In the genomic region with DNA sequence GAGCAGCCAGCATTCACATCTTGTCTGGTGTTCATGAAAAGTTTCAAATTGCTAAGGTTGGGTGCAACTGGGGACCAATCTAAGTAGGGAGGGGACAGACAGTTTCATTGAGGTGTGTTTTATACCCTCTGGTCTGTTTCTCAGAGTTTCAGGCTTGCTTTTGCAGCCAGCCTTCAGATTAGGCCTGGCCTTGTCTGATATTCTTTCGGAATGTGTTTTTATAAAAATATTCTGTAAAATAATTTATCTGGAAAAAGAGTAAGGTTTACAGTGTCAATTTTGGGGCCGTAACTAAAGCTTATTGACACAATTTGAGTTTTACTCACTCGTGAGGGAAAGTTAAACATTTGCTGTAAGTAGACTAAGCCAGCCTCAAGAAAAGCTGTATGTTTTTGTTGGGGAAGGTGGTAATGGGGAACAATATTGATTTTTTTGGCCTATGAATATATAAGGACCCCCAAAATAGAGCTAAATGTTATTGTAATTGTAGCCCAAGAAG, we compare ENCODE assay signal across 8 cellular contexts. TPM values are rescaled to one million over a fixed set of nuclear protein-coding genes. Genes with fewer than 3 reads are reported as not detected.
DNase-seq lines count a peak whose midpoint lies in the region; ATAC-seq, FAIRE-seq and TF ChIP-seq lines count a peak whose summit lies in the region.

No MANE protein-coding gene starts in this region.

- H3K4me1 ChIP-seq in adrenal gland (replicated peaks in 1 of 2) (peaks cover 5 to 29% of the 10 kb centered on the region in 2 donors), thymus (ENCODE audit: control insufficient read depth, insufficient read depth, low read length) (peaks cover 10% of the 10 kb centered on the region)

- no peak for TF ChIP-seq POLR2A in adrenal gland (IDR thresholded peaks at IDR 0.05)
- no peak for TF ChIP-seq POLR2A in H54 (IDR thresholded peaks at IDR 0.05; ENCODE audit: low read depth, low read length)

- H3K27me3 ChIP-seq in adrenal gland: no peaks in the 10 kb centered on the region
- no peaks in the 10 kb centered on the region for H3K27me3 ChIP-seq in thymus (ENCODE audit: control insufficient read depth, insufficient read depth)

- TF ChIP-seq CTCF in C4-2B (conservative IDR thresholded peaks at IDR 0.05) (no peak), adrenal gland (IDR thresholded peaks at IDR 0.05) (no peak)

- 1 to 2% (median 2%) methylated on average over 3 of the region's 3 CpGs for WGBS in adrenal gland, 4 donors
- WGBS in thymus: 10% methylated on average over 3 of the region's 3 CpGs

- FAIRE-seq in GM19239 (lab: Jason Lieb, UNC) (peak; percentile 89), H54 (lab: Jason Lieb, UNC) (no peak)

- H3K36me3 ChIP-seq in adrenal gland (replicated peaks in 1 of 2) (no peaks in the 10 kb centered on the region), thymus (ENCODE audit: control insufficient read depth, insufficient read depth) (no peaks in the 10 kb centered on the region)

- H3K27ac ChIP-seq in C4-2B (peak overlapping the region; percentile 98), adrenal gland (peak overlapping the region; percentile 87 to 98 (median 95)), thymus (ENCODE audit: low read depth) (peak overlapping the region; percentile 99)

- peak overlapping the region; percentile 57 to 99 (median 89) for H3K4me3 ChIP-seq in adrenal gland
- H3K4me3 ChIP-seq in thymus (ENCODE audit: low read length): peak overlapping the region; percentile 97

- DNase-seq in GM19239 (ENCODE audit: insufficient read length, low spot score) (no peak), adrenal gland (no peak), left kidney (ENCODE audit: low read depth, low spot score) (peak; percentile 7), Ammon's horn (ENCODE audit: low spot score) (no peak), H54 (ENCODE audit: insufficient read length, low spot score) (no peak)

- H3K9me3 ChIP-seq in adrenal gland (replicated peaks in 1 of 3): no peaks in the 10 kb centered on the region
- no peaks in the 10 kb centered on the region for H3K9me3 ChIP-seq in thymus (ENCODE audit: control insufficient read depth)

- intact Hi-C loops in adrenal gland (cut with DNase I): no loop called here

- peak; percentile 19 for ATAC-seq in HG03342 (IDR thresholded peaks at IDR 0.05; ENCODE audit: unreplicated experiment)

RNA-seq across cellular contexts. Expression of gene SENP6, which starts 1.3 kb away (rescaled TPM):
- 10 to 100 TPM; 47.6 to 98.5 (median 76.6) TPM for total RNA-seq in adrenal gland
- polyA plus RNA-seq in adrenal gland (10 to 100 TPM; 43.0 to 83.0 (median 52.5) TPM), thymus (91.4 TPM)
